ENCODE assay signal across 1 cellular context in genomic region chr2:232024457-232024856, GRCh38.
TF ChIP-seq lines count a peak whose summit lies in the region.

No MANE protein-coding gene starts in this region.

TF ChIP-seq in HEK293, 187 proteins besides CTCF, POLR2A, EP300 and RAD21 (continued from another document):
- TF ChIP-seq IKZF3 (tag by site-specific recombination; IDR thresholded peaks at IDR 0.05) = peak; percentile 48; the same call in 1 of the 2 replicates
- TF ChIP-seq ZNF426 (tag by site-specific recombination; IDR thresholded peaks at IDR 0.05) = no peak
- TF ChIP-seq OSR2 (tag by site-specific recombination; IDR thresholded peaks at IDR 0.05) = peak; percentile 57
- 0 out of 2 replicates have a peak, but pooled peaks have one; percentile 35 for TF ChIP-seq ZEB2 (tag by site-specific recombination; IDR thresholded peaks at IDR 0.05)
- TF ChIP-seq ZNF404 (tag by site-specific recombination; IDR thresholded peaks at IDR 0.05) = no peak
- no peak for TF ChIP-seq ZBTB17 (tag by site-specific recombination; IDR thresholded peaks at IDR 0.05)
- TF ChIP-seq HIC1 (tag by site-specific recombination; IDR thresholded peaks at IDR 0.05) = peak; percentile 49; the same call in 1 of the 2 replicates
- peak; percentile 17; the same call in 1 of the 2 replicates for TF ChIP-seq SCRT1 (tag by site-specific recombination; IDR thresholded peaks at IDR 0.05; ENCODE audit: borderline replicate concordance)
- TF ChIP-seq ZNF843 (tag by site-specific recombination; IDR thresholded peaks at IDR 0.05) = peak; percentile 96
- peak; percentile 76; the same call in 1 of the 2 replicates for TF ChIP-seq OVOL3 (tag by site-specific recombination; IDR thresholded peaks at IDR 0.05)
- TF ChIP-seq GFI1B (tag by site-specific recombination; IDR thresholded peaks at IDR 0.05) = peak; percentile 57; the same call in 1 of the 2 replicates
- no peak for TF ChIP-seq ZBTB7A (tag by site-specific recombination; IDR thresholded peaks at IDR 0.05; ENCODE audit: low read depth)
- no peak for TF ChIP-seq ZNF501 (tag by site-specific recombination; IDR thresholded peaks at IDR 0.05)
- TF ChIP-seq ZNF280D (tag by site-specific recombination; IDR thresholded peaks at IDR 0.05) = no peak
- no peak for TF ChIP-seq ZNF19 (tag by site-specific recombination; IDR thresholded peaks at IDR 0.05; ENCODE audit: low read depth)
- no peak for TF ChIP-seq ZNF184 (tag by site-specific recombination; IDR thresholded peaks at IDR 0.05)
- 0 out of 2 replicates have a peak, but pooled peaks have one; percentile 18 for TF ChIP-seq ZSCAN30 (tag by site-specific recombination; IDR thresholded peaks at IDR 0.05)
- TF ChIP-seq ZNF791 (tag by site-specific recombination; IDR thresholded peaks at IDR 0.05) = no peak
- TF ChIP-seq ZXDB (tag by site-specific recombination; IDR thresholded peaks at IDR 0.05) = peak; percentile 89
- TF ChIP-seq ZNF518A (tag by site-specific recombination; conservative IDR thresholded peaks at IDR 0.05; ENCODE audit: low read depth) = no peak
- peak; percentile 75; the same call in 1 of the 2 replicates for TF ChIP-seq ZNF580 (tag by site-specific recombination; IDR thresholded peaks at IDR 0.05)
- TF ChIP-seq ATF2 (tag by site-specific recombination; IDR thresholded peaks at IDR 0.05; ENCODE audit: low read depth) = 0 out of 2 replicates have a peak, but pooled peaks have one; percentile 27
TF ChIP-seq in HEK293: peak in this region for 18.
